Comparison of ENCODE assay signal across 1 cellular context in genomic region chr4:109989044-109989443, GRCh38.
A peak's percentile ranks its signal among the peaks of the same experiment; 100 is the strongest.
TF ChIP-seq lines count a peak whose summit lies in the region.

No MANE protein-coding gene starts in this region.

TF ChIP-seq in K562, 482 proteins besides CTCF, POLR2A, EP300 and RAD21 (continued from another document):
- TF ChIP-seq ZBTB49 (CRISPR knock-in tag; IDR thresholded peaks at IDR 0.05; ENCODE audit: borderline replicate concordance) (no peak), CTCFL (IDR thresholded peaks at IDR 0.05; ENCODE audit: borderline replicate concordance, insufficient read depth, low read depth, low read length, poor library complexity, severe bottlenecking) (no peak), SP1 (CRISPR knock-in tag; IDR thresholded peaks at IDR 0.05) (no peak), ELK1 (CRISPR knock-in tag; IDR thresholded peaks at IDR 0.05) (no peak), HSF4 (CRISPR knock-in tag; IDR thresholded peaks at IDR 0.05; ENCODE audit: borderline replicate concordance) (no peak), CREM (IDR thresholded peaks at IDR 0.05; ENCODE audit: low read depth) (peak; percentile 41; the same call in 1 of the 2 replicates), PREB (CRISPR knock-in tag; IDR thresholded peaks at IDR 0.05) (no peak), ZBTB2 (IDR thresholded peaks at IDR 0.05) (no peak), RFX1 (IDR thresholded peaks at IDR 0.05) (no peak), KDM1A (IDR thresholded peaks at IDR 0.05) (no peak)
